In the genomic region with DNA sequence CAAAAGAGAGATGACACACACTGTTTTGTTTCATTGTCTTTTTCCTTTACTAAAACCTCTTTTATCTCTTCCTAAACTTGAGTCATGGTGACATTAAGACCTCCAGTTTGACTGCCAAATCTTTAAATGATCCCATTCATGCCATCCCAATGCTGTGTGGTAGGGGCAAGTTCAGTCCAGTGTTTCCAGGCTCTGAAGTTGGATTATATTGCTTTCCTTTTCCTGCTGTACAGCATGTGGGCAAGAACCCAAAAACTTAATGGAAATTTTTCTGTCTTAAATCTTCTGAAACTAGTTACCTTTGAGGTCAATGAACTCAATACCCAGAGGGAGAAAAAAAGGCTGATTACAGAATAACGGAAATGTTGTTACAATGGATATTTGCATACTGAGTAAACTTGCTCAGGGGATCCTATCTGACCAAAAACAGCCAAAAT, we compare ENCODE assay signal across 18 cellular contexts.
A peak's percentile ranks its signal among the peaks of the same experiment; 100 is the strongest.
DNase-seq lines count a peak whose midpoint lies in the region; ATAC-seq and FAIRE-seq lines count a peak whose summit lies in the region.
"Had no signal": no experiment of that assay in that cellular context is flagged by ENCODE, and none has a peak within 500 bp of the region (broad histone marks: within the 10 kb centered on the region; RNA-seq: fewer than 3 reads in every experiment).

No MANE protein-coding gene starts in this region.

- no peaks in the 10 kb centered on the region for H3K36me3 ChIP-seq in small intestine (ENCODE audit: control insufficient read depth in 2 of 2, insufficient read depth in 2 of 2, low read length in 2 of 2)

- 51 to 72% (median 51%) methylated on average over 1 of the region's 1 CpG for WGBS in small intestine, 3 donors

- no peaks in the 10 kb centered on the region for H3K27me3 ChIP-seq in small intestine (ENCODE audit: control insufficient read depth in 2 of 2, insufficient read depth in 2 of 2, low read length in 2 of 2)

- DNase-seq in RPMI7951 (ENCODE audit: low read depth) = peak; percentile 85
- peak; percentile 70 for DNase-seq in pulmonary artery endothelial cell (ENCODE audit: low read depth, low spot score)
- no peak for DNase-seq in small intestine
- DNase-seq in EL = no peak
- DNase-seq: activated CD4-positive, alpha-beta T cell treated with anti-CD3 and anti-CD28 coated beads for 1 hour; activated CD8-positive, alpha-beta memory T cell treated with anti-CD3 and anti-CD28 coated beads, Interleukin-2, amount 10 ng/mL, durations not matched to agents 7 days and 5 days; activated naive CD8-positive, alpha-beta T cell treated with anti-CD3 and anti-CD28 coated beads, Interleukin-2, amount 10 ng/mL, durations not matched to agents 7 days and 5 days; AML-193; effector memory CD4-positive, alpha-beta T cell; NCI-H1436 treated with DMSO at 0.1 percent for 48 hours; NCI-H748 treated with DMSO at 0.1 percent for 48 hours; retina; stimulated activated naive CD4-positive, alpha-beta T cell treated with Interleukin-2 at 50 U/mL for 16 hours had no signal

- ATAC-seq in GM18867 (IDR thresholded peaks at IDR 0.05; ENCODE audit: unreplicated experiment) (peak; percentile 74), esophagus mucosa (peak; percentile 33), GM19397 (IDR thresholded peaks at IDR 0.05; ENCODE audit: unreplicated experiment) (no peak)
- ATAC-seq: activated CD8-positive, alpha-beta memory T cell treated with anti-CD3 and anti-CD28 coated beads, Interleukin-2, amount 10 ng/mL, durations not matched to agents 7 days and 5 days; activated T-helper 17 cell treated with anti-CD3 and anti-CD28 coated beads, Interleukin-2, amount 50 U/mL, for 72 hours had no signal

- no peak for FAIRE-seq in small intestine (lab: Jason Lieb, UNC)

- peaks cover 0 to 5% of the 10 kb centered on the region in 2 donors for H3K4me1 ChIP-seq in small intestine (ENCODE audit: control insufficient read depth in 2 of 2, insufficient read depth in 1 of 2, low read depth in 1 of 2, low read length in 1 of 2)

- H3K4me3 ChIP-seq in small intestine (ENCODE audit: low read depth in 1 of 2, low read length in 2 of 2) = no peak overlapping the region
- H3K4me3 ChIP-seq: SK-N-MC had no signal

- no peak overlapping the region for H3K27ac ChIP-seq in small intestine (ENCODE audit: low read depth in 1 of 2, low read length in 1 of 2)
- H3K27ac ChIP-seq: SK-N-MC had no signal

- no peaks in the 10 kb centered on the region for H3K9me3 ChIP-seq in small intestine (ENCODE audit: control insufficient read depth, low read depth)

Comparison
In these comparisons a context has a peak if more than half of its experiments do, and no peak if none do; other contexts are left out.
1. DNase-seq: peak in RPMI7951 (single experiment) and pulmonary artery endothelial cell (single experiment); none in small intestine (single experiment) and EL (single experiment).